In genomic region chr3:58237238-58237939, GRCh38 we compare ENCODE assay signal across 8 cellular contexts. TPM values are rescaled to one million over a fixed set of nuclear protein-coding genes. Genes with fewer than 3 reads are reported as not detected.
A peak's percentile ranks its signal among the peaks of the same experiment; 100 is the strongest.
DNase-seq lines count a peak whose midpoint lies in the region; ATAC-seq and TF ChIP-seq lines count a peak whose summit lies in the region.

ABHD6 (plus strand) TSS chr3:58237792; CDS start chr3:58256587, 18,795 bp downstream.

- H3K27me3 Mint-ChIP-seq in activated naive CD8-positive, alpha-beta T cell treated with anti-CD3 and anti-CD28 coated beads, Interleukin-2, amount 10 ng/mL, durations not matched to agents 7 days and 5 days = peaks cover 28% of the 10 kb centered on the region

- H3K36me3 ChIP-seq in HUES64 (ENCODE audit: insufficient read depth, low read length) = no peaks in the 10 kb centered on the region
- H3K36me3 ChIP-seq in heart left ventricle = no peaks in the 10 kb centered on the region
- no peaks in the 10 kb centered on the region for H3K36me3 ChIP-seq in upper lobe of left lung

- ATAC-seq in GM21447 (IDR thresholded peaks at IDR 0.05; ENCODE audit: unreplicated experiment) (peak; percentile 69), SK-N-SH treated with all-trans-retinoic acid at 6 μM for 48 hours (peak; percentile 90), heart left ventricle (peak; percentile 76 to 95 (median 94)), upper lobe of left lung (ENCODE audit: low FRiP score in 2 of 2) (peak; percentile 91 to 96)
- ATAC-seq in activated naive CD8-positive, alpha-beta T cell treated with anti-CD3 and anti-CD28 coated beads, Interleukin-2, amount 10 ng/mL, durations not matched to agents 7 days and 5 days (ENCODE audit: low read depth) = peak; percentile 86

- peak within 1 kb of the TSS; percentile 67 for H3K9ac ChIP-seq in HUES64 (ENCODE audit: low read depth, low read length)

- H3K27ac Mint-ChIP-seq in activated naive CD8-positive, alpha-beta T cell treated with anti-CD3 and anti-CD28 coated beads, Interleukin-2, amount 10 ng/mL, durations not matched to agents 7 days and 5 days = peak within 1 kb of the TSS; percentile 80

- WGBS in HUES64 = under 1% methylated on average over 77 of the region's 77 CpGs
- 0 to 1% (median 0%) methylated on average over 7 to 77 of the region's 77 CpGs for WGBS in heart left ventricle, 4 donors
- 0 to 5% methylated on average over 14 to 24 of the region's 77 CpGs for WGBS in upper lobe of left lung, 2 donors

- H3K4me1 Mint-ChIP-seq in activated naive CD8-positive, alpha-beta T cell treated with anti-CD3 and anti-CD28 coated beads, Interleukin-2, amount 10 ng/mL, durations not matched to agents 7 days and 5 days = peaks cover 13% of the 10 kb centered on the region

- TF ChIP-seq CTCF in heart left ventricle (IDR thresholded peaks at IDR 0.05) = peak in 8 of 12 donors; percentile 18 to 70 (median 34)
- TF ChIP-seq CTCF in upper lobe of left lung (IDR thresholded peaks at IDR 0.05) = peak in 4 of 6 experiments; percentile 15 to 61 (median 32)

- no peak for TF ChIP-seq EP300 in upper lobe of left lung (IDR thresholded peaks at IDR 0.05)

- POLR2A ChIA-PET in activated naive CD8-positive, alpha-beta T cell treated with anti-CD3 and anti-CD28 coated beads, Interleukin-2, amount 10 ng/mL, durations not matched to agents 7 days and 5 days (lab: Charles Lee) = interaction anchor here (2.8 kb wide), 1 partner anchor 69 kb away, joined by 11 read pairs; the partner anchor contains the start of genes HTD2 and RPP14

- H3K9me3 ChIP-seq in HUES64 (ENCODE audit: insufficient read depth, low read depth, low read length) = no peaks in the 10 kb centered on the region
- H3K9me3 ChIP-seq in heart left ventricle = no peaks in the 10 kb centered on the region
- no peaks in the 10 kb centered on the region for H3K9me3 ChIP-seq in upper lobe of left lung

- intact Hi-C loops in heart left ventricle (cut with DNase I) (loop anchor here in 7 of 10 donors (2.0 to 5.0 kb wide), 4 partner anchors 60 to 70 kb away; partner anchors contain the start of genes HTD2 (in 2 of the 7) and RPP14 (in 2 of the 7)), posterior cingulate gyrus (cut with DNase I) (loop anchor here (1.0 to 5.0 kb wide), 2 partner anchors 50 to 63 kb away; no protein-coding TSS in a partner anchor)

- no peaks in the 10 kb centered on the region for H3K36me3 Mint-ChIP-seq in activated naive CD8-positive, alpha-beta T cell treated with anti-CD3 and anti-CD28 coated beads, Interleukin-2, amount 10 ng/mL, durations not matched to agents 7 days and 5 days

- DNase-seq in Daoy (ENCODE audit: low read depth) = peak; percentile 71
- DNase-seq in activated naive CD8-positive, alpha-beta T cell treated with anti-CD3 and anti-CD28 coated beads, Interleukin-2, amount 10 ng/mL, durations not matched to agents 7 days and 5 days = peak; percentile 93
- peak; percentile 77 to 90 (median 81) for DNase-seq in heart left ventricle
- DNase-seq in posterior cingulate gyrus = peak; percentile 58 to 96 (median 80)
- DNase-seq in upper lobe of left lung = peak; percentile 71 to 96

- H3K27me3 ChIP-seq in HUES64 (ENCODE audit: insufficient read depth, low read length) (peaks cover 55% of the 10 kb centered on the region), heart left ventricle (no peaks in the 10 kb centered on the region), upper lobe of left lung (no peaks in the 10 kb centered on the region)

- peak within 1 kb of the TSS; percentile 94 for H3K4me3 Mint-ChIP-seq in activated naive CD8-positive, alpha-beta T cell treated with anti-CD3 and anti-CD28 coated beads, Interleukin-2, amount 10 ng/mL, durations not matched to agents 7 days and 5 days

- H3K4me1 ChIP-seq in HUES64 (ENCODE audit: insufficient read depth, low read length) = peaks cover 6% of the 10 kb centered on the region; the same call in 1 of the 2 replicates
- H3K4me1 ChIP-seq in heart left ventricle = peaks cover 0 to 31% (median 10%) of the 10 kb centered on the region in 12 donors
- peaks cover 14 to 22% (median 18%) of the 10 kb centered on the region in 4 donors for H3K4me1 ChIP-seq in upper lobe of left lung

- H3K27ac ChIP-seq in HUES64 (ENCODE audit: low read depth, low read length) = peak within 1 kb of the TSS; percentile 50; the same call in 1 of the 2 replicates
- H3K27ac ChIP-seq in heart left ventricle = peak within 1 kb of the TSS in 11 of 12 donors; percentile 62 to 90 (median 85)
- H3K27ac ChIP-seq in upper lobe of left lung = peak within 1 kb of the TSS; percentile 67 to 84 (median 82)

- H3K4me3 ChIP-seq in HUES64 (ENCODE audit: low read length) (peak within 1 kb of the TSS; percentile 91), heart left ventricle (peak within 1 kb of the TSS; percentile 70 to 96 (median 90)), upper lobe of left lung (peak within 1 kb of the TSS; percentile 62 to 100 (median 86))

- no peaks in the 10 kb centered on the region for H3K9me3 Mint-ChIP-seq in activated naive CD8-positive, alpha-beta T cell treated with anti-CD3 and anti-CD28 coated beads, Interleukin-2, amount 10 ng/mL, durations not matched to agents 7 days and 5 days

- peak in 1 of 2 donors; percentile 57 for TF ChIP-seq POLR2A in heart left ventricle (IDR thresholded peaks at IDR 0.05)
- peak in 1 of 4 donors; percentile 62 for TF ChIP-seq POLR2A in upper lobe of left lung (IDR thresholded peaks at IDR 0.05)

TF ChIP-seq in SK-N-SH treated with all-trans-retinoic acid at 6 μM for 48 hours, 23 proteins besides CTCF, POLR2A, EP300 and RAD21:
- TF ChIP-seq TCF4 (CRISPR knock-in tag; IDR thresholded peaks at IDR 0.05; ENCODE audit: borderline replicate concordance) = no peak
- peak; percentile 91 for TF ChIP-seq ZFP3 (CRISPR knock-in tag; IDR thresholded peaks at IDR 0.05)

RNA-seq across cellular contexts. Expression of gene ABHD6, which starts in this region (rescaled TPM):
- 5.1 and 6.2 TPM in 2 replicates for total RNA-seq in Daoy (2014; rRNA removed; shearing (Covaris generic))
- polyA plus RNA-seq in HUES64 (2013, experiment 1 of 2) = 3.5 TPM
- 5.3 TPM for polyA plus RNA-seq in HUES64 (2013, experiment 2 of 2)
- total RNA-seq in activated naive CD8-positive, alpha-beta T cell treated with anti-CD3 and anti-CD28 coated beads, Interleukin-2, amount 10 ng/mL, durations not matched to agents 7 days and 5 days = 1 to 10 TPM; 4.4 to 5.3 TPM
- total RNA-seq in heart left ventricle = 10 to 100 TPM in 3 of 9 donors, 1 to 10 TPM in 6; 6.0 to 14.6 (median 6.9) TPM
- polyA plus RNA-seq in heart left ventricle = 1 to 10 TPM; 2.9 to 8.0 TPM
- total RNA-seq in upper lobe of left lung = 10 to 100 TPM in 5 of 6 donors, 1 to 10 TPM in 1; 9.7 to 54.7 (median 16.9) TPM

Comparison
In these comparisons a context has a peak if more than half of its experiments do, and no peak if none do; other contexts are left out.
1. Peak in every context shown above with its lines: DNase-seq, ATAC-seq, H3K4me3 ChIP-seq and H3K27ac ChIP-seq.